Comparison of ENCODE assay signal across 17 cellular contexts in the genomic region with DNA sequence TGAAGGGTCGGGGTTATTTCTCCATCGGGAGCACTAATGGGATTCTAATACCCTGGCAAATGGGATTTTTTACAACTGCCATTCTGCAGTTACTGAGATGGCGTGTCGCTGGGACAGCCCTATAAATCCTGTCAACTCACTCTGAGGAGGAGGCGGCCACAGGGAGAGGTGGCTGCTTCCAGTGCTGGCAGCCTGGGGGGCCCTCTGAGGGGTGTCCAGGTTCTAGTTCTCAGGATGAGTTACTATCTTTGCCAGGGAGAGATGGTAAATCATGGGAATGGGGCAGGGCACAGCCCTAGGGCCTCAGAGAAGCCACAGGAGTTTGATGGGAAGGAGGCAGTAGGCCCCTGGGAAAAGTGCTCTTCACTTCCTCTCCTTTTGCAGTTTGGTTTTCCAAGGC.
DNase-seq lines count a peak whose midpoint lies in the region; ATAC-seq and TF ChIP-seq lines count a peak whose summit lies in the region.
"Had no signal": no experiment of that assay in that cellular context is flagged by ENCODE, and none has a peak within 500 bp of the region (broad histone marks: within the 10 kb centered on the region; RNA-seq: fewer than 3 reads in every experiment).

No MANE protein-coding gene starts in this region.

- H3K27ac ChIP-seq in GM23338 (ENCODE audit: low read depth) (0 out of 2 replicates have a peak overlapping the region, but pooled peaks have one; percentile 9), mesendoderm (ENCODE audit: low read depth, low read length) (no peak overlapping the region), heart left ventricle (no peak overlapping the region)
- H3K27ac ChIP-seq: 22Rv1, A549, BLaER1, C4-2B had no signal

- intact Hi-C loops in heart left ventricle (cut with DNase I) = loop anchor here in 3 of 10 donors (5.0 to 10.0 kb wide), 3 partner anchors 102 to 439 kb away; no protein-coding TSS in a partner anchor

- no peak overlapping the region for H4K8ac ChIP-seq in mesendoderm (ENCODE audit: low read depth, low read length)

- H2BK15ac ChIP-seq in mesendoderm (replicated peaks; ENCODE audit: low read depth) = no peak overlapping the region

- H3K36me3 ChIP-seq in GM23338 (ENCODE audit: insufficient read depth) = no peaks in the 10 kb centered on the region
- H3K36me3 ChIP-seq in mesendoderm (ENCODE audit: control insufficient read depth, insufficient read depth, low read length) = no peaks in the 10 kb centered on the region
- no peaks in the 10 kb centered on the region for H3K36me3 ChIP-seq in heart left ventricle
- H3K36me3 ChIP-seq: BE2C, BLaER1 had no signal

- DNase-seq in GM23338 (ENCODE audit: low spot score) (no peak), glutamatergic neuron (no peak), mesendoderm (no peak), heart left ventricle (no peak), MV-4-11 (lab: John Stamatoyannopoulos, UW) (no peak)
- DNase-seq: BE2C; Caco-2; Calu3; CD4-positive, alpha-beta T cell; CD8-positive, alpha-beta T cell; DMS79 treated with DMSO at 0.1 percent for 48 hours; GF-D8 had no signal

- no peak overlapping the region for H4K5ac ChIP-seq in mesendoderm (ENCODE audit: low read length)

- TF ChIP-seq CTCF in GM23338 (conservative IDR thresholded peaks at IDR 0.05; ENCODE audit: low read depth in 2 of 2) (no peak), glutamatergic neuron (IDR thresholded peaks at IDR 0.05; ENCODE audit: partially characterized antibody, unreplicated experiment) (no peak), heart left ventricle (IDR thresholded peaks at IDR 0.05) (no peak)

- H3K27me3 Mint-ChIP-seq in GM23338 (ENCODE audit: insufficient read depth, low read depth, poor library complexity) (peaks cover 11% of the 10 kb centered on the region), glutamatergic neuron (ENCODE audit: unreplicated experiment) (peaks cover 19% of the 10 kb centered on the region)
- H3K27me3 Mint-ChIP-seq: CD4-positive, alpha-beta T cell had no signal

- H3K9me3 Mint-ChIP-seq in GM23338 = peaks cover 4% of the 10 kb centered on the region; the same call in 1 of the 3 replicates
- H3K9me3 Mint-ChIP-seq in glutamatergic neuron (ENCODE audit: unreplicated experiment) = peaks cover 10% of the 10 kb centered on the region

- H3K4me3 Mint-ChIP-seq in GM23338 (no peak overlapping the region), glutamatergic neuron (ENCODE audit: unreplicated experiment) (no peak overlapping the region)
- H3K4me3 Mint-ChIP-seq: CD4-positive, alpha-beta T cell; CD8-positive, alpha-beta T cell had no signal

- H3K9me2 ChIP-seq in GM23338 (ENCODE audit: insufficient read depth) = no peaks in the 10 kb centered on the region

- H3K79me2 ChIP-seq in GM23338 (replicated peaks; ENCODE audit: insufficient read depth) = no peaks in the 10 kb centered on the region
- H3K79me2 ChIP-seq in mesendoderm (ENCODE audit: control insufficient read depth, insufficient read depth, low read length) = no peaks in the 10 kb centered on the region

- no peak overlapping the region for H2AFZ ChIP-seq in GM23338

- H3K4ac ChIP-seq in mesendoderm (ENCODE audit: low read depth, low read length) = no peak overlapping the region

- H3K56ac ChIP-seq in mesendoderm (ENCODE audit: low read length) = no peak overlapping the region

- no peak overlapping the region for H3K9ac ChIP-seq in mesendoderm (ENCODE audit: low read length)
- H3K9ac ChIP-seq: BLaER1 had no signal

- H3K9me3 ChIP-seq in heart left ventricle = no peaks in the 10 kb centered on the region
- H3K9me3 ChIP-seq: A549, BE2C, BLaER1, Caco-2 had no signal

- H3K4me3 ChIP-seq in GM23338 (no peak overlapping the region), mesendoderm (ENCODE audit: low read length) (no peak overlapping the region), heart left ventricle (no peak overlapping the region)
- H3K4me3 ChIP-seq: A549, BLaER1 had no signal

- peak overlapping the region; percentile 33 for H3K18ac ChIP-seq in mesendoderm (ENCODE audit: low read length)

- no CpG with 5 or more reads among the region's 5 CpGs for WGBS in mesendoderm (ENCODE audit: extremely low coverage, insufficient coverage, low lambda C conversion rate)
- WGBS in heart left ventricle, 4 donors = 84 to 94% (median 87%) methylated on average over 5 of the region's 5 CpGs

- no peak overlapping the region for H3K4me2 ChIP-seq in GM23338
- no peak overlapping the region for H3K4me2 ChIP-seq in mesendoderm (ENCODE audit: low read length)
- H3K4me2 ChIP-seq: A549, BLaER1 had no signal

- no peak for TF ChIP-seq POLR2A in heart left ventricle (IDR thresholded peaks at IDR 0.05)

- H3K36me3 Mint-ChIP-seq in GM23338 (ENCODE audit: low read depth) (no peaks in the 10 kb centered on the region; the same call in 1 of the 3 replicates), glutamatergic neuron (ENCODE audit: unreplicated experiment) (peaks cover 5% of the 10 kb centered on the region)
- H3K36me3 Mint-ChIP-seq: CD8-positive, alpha-beta T cell had no signal

- no peaks in the 10 kb centered on the region for H3K79me1 ChIP-seq in mesendoderm (ENCODE audit: low read length)

- H3K27ac Mint-ChIP-seq in GM23338 = no peak overlapping the region
- H3K27ac Mint-ChIP-seq in glutamatergic neuron (ENCODE audit: unreplicated experiment) = peak overlapping the region; percentile 97
- H3K27ac Mint-ChIP-seq: CD4-positive, alpha-beta T cell; CD8-positive, alpha-beta T cell had no signal

- ATAC-seq in GM23338 (no peak), heart left ventricle (no peak), GM21529 (IDR thresholded peaks at IDR 0.05; ENCODE audit: unreplicated experiment) (no peak)
- ATAC-seq: A549; CD8-positive, alpha-beta T cell had no signal

- no peak overlapping the region for H2AK5ac ChIP-seq in mesendoderm (ENCODE audit: low read length)

- H3F3A ChIP-seq in GM23338 (replicated peaks; ENCODE audit: low read depth) = no peaks in the 10 kb centered on the region

- no peaks in the 10 kb centered on the region for H4K20me1 ChIP-seq in GM23338 (replicated peaks; ENCODE audit: insufficient read depth)
- H4K20me1 ChIP-seq: BLaER1 had no signal

- H2BK5ac ChIP-seq in mesendoderm (ENCODE audit: low read length) = no peak overlapping the region

- H3K4me1 ChIP-seq in GM23338 (ENCODE audit: insufficient read depth) (peaks cover 4% of the 10 kb centered on the region; the same call in 1 of the 2 replicates), mesendoderm (ENCODE audit: control insufficient read depth, low read depth, low read length) (no peaks in the 10 kb centered on the region), heart left ventricle (no peaks in the 10 kb centered on the region)
- H3K4me1 ChIP-seq: A549, BE2C, BLaER1, Caco-2 had no signal

- no peak overlapping the region for H2BK120ac ChIP-seq in mesendoderm (ENCODE audit: low read depth, low read length)

- H3K23ac ChIP-seq in mesendoderm (ENCODE audit: low read length) = no peak overlapping the region

- H3K4me1 Mint-ChIP-seq in GM23338 (peaks cover 17% of the 10 kb centered on the region), glutamatergic neuron (ENCODE audit: low read depth, unreplicated experiment) (peaks cover 42% of the 10 kb centered on the region)

- no peaks in the 10 kb centered on the region for H3K27me3 ChIP-seq in GM23338 (ENCODE audit: insufficient read depth)
- H3K27me3 ChIP-seq in mesendoderm (ENCODE audit: insufficient read depth, low read length, poor library complexity) = no peaks in the 10 kb centered on the region
- H3K27me3 ChIP-seq in heart left ventricle = peaks cover 0 to 22% (median 0%) of the 10 kb centered on the region in 9 donors
- H3K27me3 ChIP-seq: BE2C, BLaER1 had no signal

TF ChIP-seq in GM23338, 12 proteins besides CTCF, POLR2A, EP300 and RAD21:
- TF ChIP-seq EZH2phosphoT487 (IDR thresholded peaks at IDR 0.05; ENCODE audit: unreplicated experiment) (no peak), EZH2 (IDR thresholded peaks at IDR 0.05; ENCODE audit: low read depth, unreplicated experiment) (no peak), JUNB (IDR thresholded peaks at IDR 0.05; ENCODE audit: unreplicated experiment) (no peak)
- TF ChIP-seq, protein P1, sequence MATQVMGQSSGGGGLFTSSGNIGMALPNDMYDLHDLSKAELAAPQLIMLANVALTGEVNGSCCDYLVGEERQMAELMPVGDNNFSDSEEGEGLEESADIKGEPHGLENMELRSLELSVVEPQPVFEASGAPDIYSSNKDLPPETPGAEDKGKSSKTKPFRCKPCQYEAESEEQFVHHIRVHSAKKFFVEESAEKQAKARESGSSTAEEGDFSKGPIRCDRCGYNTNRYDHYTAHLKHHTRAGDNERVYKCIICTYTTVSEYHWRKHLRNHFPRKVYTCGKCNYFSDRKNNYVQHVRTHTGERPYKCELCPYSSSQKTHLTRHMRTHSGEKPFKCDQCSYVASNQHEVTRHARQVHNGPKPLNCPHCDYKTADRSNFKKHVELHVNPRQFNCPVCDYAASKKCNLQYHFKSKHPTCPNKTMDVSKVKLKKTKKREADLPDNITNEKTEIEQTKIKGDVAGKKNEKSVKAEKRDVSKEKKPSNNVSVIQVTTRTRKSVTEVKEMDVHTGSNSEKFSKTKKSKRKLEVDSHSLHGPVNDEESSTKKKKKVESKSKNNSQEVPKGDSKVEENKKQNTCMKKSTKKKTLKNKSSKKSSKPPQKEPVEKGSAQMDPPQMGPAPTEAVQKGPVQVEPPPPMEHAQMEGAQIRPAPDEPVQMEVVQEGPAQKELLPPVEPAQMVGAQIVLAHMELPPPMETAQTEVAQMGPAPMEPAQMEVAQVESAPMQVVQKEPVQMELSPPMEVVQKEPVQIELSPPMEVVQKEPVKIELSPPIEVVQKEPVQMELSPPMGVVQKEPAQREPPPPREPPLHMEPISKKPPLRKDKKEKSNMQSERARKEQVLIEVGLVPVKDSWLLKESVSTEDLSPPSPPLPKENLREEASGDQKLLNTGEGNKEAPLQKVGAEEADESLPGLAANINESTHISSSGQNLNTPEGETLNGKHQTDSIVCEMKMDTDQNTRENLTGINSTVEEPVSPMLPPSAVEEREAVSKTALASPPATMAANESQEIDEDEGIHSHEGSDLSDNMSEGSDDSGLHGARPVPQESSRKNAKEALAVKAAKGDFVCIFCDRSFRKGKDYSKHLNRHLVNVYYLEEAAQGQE (IDR thresholded peaks at IDR 0.05; ENCODE audit: unreplicated experiment) = no peak
